In genomic region chr19:39403331-39404312, GRCh38 we compare ENCODE assay signal across 8 cellular contexts. TPM values are rescaled to one million over a fixed set of nuclear protein-coding genes. Genes with fewer than 3 reads are reported as not detected.
A peak's percentile ranks its signal among the peaks of the same experiment; 100 is the strongest.
DNase-seq lines count a peak whose midpoint lies in the region; ATAC-seq and TF ChIP-seq lines count a peak whose summit lies in the region.

No MANE protein-coding gene starts in this region.

- H3K4me3 ChIP-seq in kidney epithelial cell (ENCODE audit: low read depth, low read length): peak overlapping the region; percentile 16

- DNase-seq in C1 segment of cervical spinal cord (lab: John Stamatoyannopoulos, UW): peak in 13 of 14 donors; percentile 46 to 97 (median 68)
- peak; percentile 43 for DNase-seq in NCI-H2107 treated with DMSO at 0.1 percent for 48 hours (lab: John Stamatoyannopoulos, UW; ENCODE audit: unreplicated experiment)
- DNase-seq in caudate nucleus (lab: John Stamatoyannopoulos, UW): peak in 52 of 61 donors; percentile 20 to 90 (median 59)
- DNase-seq in kidney epithelial cell (ENCODE audit: low read depth): peak; percentile 90
- peak; percentile 91 to 96 (median 92) for DNase-seq in stimulated activated CD4-positive, alpha-beta T cell treated with anti-CD3 and anti-CD28 coated beads, Interleukin-12 subunit alpha, Interleukin-12 subunit beta, amount 100 ng/mL, for 48 hours (ENCODE audit: low read depth in 2 of 3, low spot score in 1 of 3)

- peaks cover 1% of the 10 kb centered on the region for H3K36me3 ChIP-seq in kidney epithelial cell (ENCODE audit: control insufficient read depth, insufficient read depth, low read length)

- no peak for TF ChIP-seq CTCF in kidney epithelial cell (IDR thresholded peaks at IDR 0.05; ENCODE audit: insufficient read depth, low read length, poor library complexity, severe bottlenecking)

- ATAC-seq in GM21619 (IDR thresholded peaks at IDR 0.05; ENCODE audit: unreplicated experiment): peak; percentile 14
- ATAC-seq in activated CD4-positive, CD25-positive, alpha-beta regulatory T cell treated with anti-CD3 and anti-CD28 coated beads, Interleukin-2, amount 50 U/mL, for 24 hours: peak; percentile 40
- ATAC-seq in GM21390 (IDR thresholded peaks at IDR 0.05; ENCODE audit: unreplicated experiment): no peak

- no peaks in the 10 kb centered on the region for H3K27me3 ChIP-seq in kidney epithelial cell (ENCODE audit: control insufficient read depth, insufficient read depth, low read length)

- H3K27ac ChIP-seq in caudate nucleus (ENCODE audit: low read depth, low read length): peak overlapping the region; percentile 94

RNA-seq across cellular contexts. Expression of gene ZFP36, which starts 3.0 kb away (rescaled TPM):
- 7.5 and 12.4 TPM in 2 replicates for total RNA-seq in kidney epithelial cell

RNA-seq across cellular contexts. Expression of gene PLEKHG2, which starts 8.8 kb away (rescaled TPM):
- total RNA-seq in kidney epithelial cell: 22.8 and 46.9 TPM in 2 replicates

RNA-seq across cellular contexts. Expression of gene MED29, which starts 12.4 kb away (rescaled TPM):
- total RNA-seq in kidney epithelial cell: 22.8 and 28.6 TPM in 2 replicates

RNA-seq across cellular contexts. Expression of gene PAF1, which starts 12.7 kb away (rescaled TPM):
- 37.8 and 44.6 TPM in 2 replicates for total RNA-seq in kidney epithelial cell

RNA-seq across cellular contexts. Expression of gene RPS16, which starts 32.1 kb away (rescaled TPM):
- 1,721 and 2,288 TPM in 2 replicates for total RNA-seq in kidney epithelial cell
